In genomic region chr14:61147369-61147897, GRCh38 we compare ENCODE assay signal across 1 cellular context.
A peak's percentile ranks its signal among the peaks of the same experiment; 100 is the strongest.
TF ChIP-seq lines count a peak whose summit lies in the region.

No MANE protein-coding gene starts in this region.

TF ChIP-seq in K562, 482 proteins besides CTCF, POLR2A, EP300 and RAD21 (continued from another document):
- no peak for TF ChIP-seq PBX2 (CRISPR knock-in tag; IDR thresholded peaks at IDR 0.05; ENCODE audit: low read depth)
- 0 out of 2 replicates have a peak, but pooled peaks have one; percentile 25 for TF ChIP-seq PBX2 (tag; conservative IDR thresholded peaks at IDR 0.05; ENCODE audit: low read depth)
- no peak for TF ChIP-seq CAMTA2 (CRISPR knock-in tag; conservative IDR thresholded peaks at IDR 0.05)
- no peak for TF ChIP-seq CREBBP (IDR thresholded peaks at IDR 0.05; ENCODE audit: low read depth, low read length)
- no peak for TF ChIP-seq MCM3 (IDR thresholded peaks at IDR 0.05)
- 0 out of 2 replicates have a peak, but pooled peaks have one; percentile 22 for TF ChIP-seq MGA (IDR thresholded peaks at IDR 0.05)
- TF ChIP-seq ZNF592 (IDR thresholded peaks at IDR 0.05): no peak
- TF ChIP-seq NKRF (IDR thresholded peaks at IDR 0.05; ENCODE audit: borderline replicate concordance): no peak
- no peak for TF ChIP-seq ATF1 (CRISPR knock-in tag; IDR thresholded peaks at IDR 0.05)
- TF ChIP-seq ATF1 (tag; IDR thresholded peaks at IDR 0.05): no peak
- TF ChIP-seq ZNF133 (CRISPR knock-in tag; IDR thresholded peaks at IDR 0.05): no peak
- no peak for TF ChIP-seq ZNF589 (CRISPR knock-in tag; IDR thresholded peaks at IDR 0.05; ENCODE audit: low read depth)
- no peak for TF ChIP-seq CSDE1 (IDR thresholded peaks at IDR 0.05)
- TF ChIP-seq ILF3 (IDR thresholded peaks at IDR 0.05; ENCODE audit: borderline replicate concordance): no peak
- no peak for TF ChIP-seq ZNF197 (CRISPR knock-in tag; IDR thresholded peaks at IDR 0.05; ENCODE audit: low read depth)
- peak; percentile 75 for TF ChIP-seq TFE3 (CRISPR knock-in tag; IDR thresholded peaks at IDR 0.05)
